ENCODE assay signal across 1 cellular context in the genomic region with DNA sequence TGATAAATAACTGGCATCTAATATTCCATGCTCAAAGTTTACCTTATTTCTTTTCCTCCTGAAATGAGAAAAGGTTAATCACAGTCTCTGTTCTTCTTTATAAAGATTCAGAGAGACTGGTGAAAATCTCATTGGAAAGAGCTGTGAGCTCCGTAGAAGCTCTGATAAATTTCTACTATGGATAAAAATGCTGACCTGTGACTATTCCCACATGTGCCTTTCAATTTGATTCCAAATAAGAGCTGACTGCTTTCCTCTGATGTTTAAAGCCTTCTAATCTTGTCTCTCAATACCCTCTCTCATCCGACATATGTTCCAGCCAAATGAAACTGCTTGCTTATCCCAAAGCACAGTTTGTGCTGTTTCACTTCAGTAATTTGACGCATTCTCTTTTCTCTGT.
TF ChIP-seq lines count a peak whose summit lies in the region.

No MANE protein-coding gene starts in this region.

TF ChIP-seq in K562, 482 proteins besides CTCF, POLR2A, EP300 and RAD21 (continued from another document):
- TF ChIP-seq NFIX (CRISPR knock-in tag; IDR thresholded peaks at IDR 0.05; ENCODE audit: low read depth) = no peak
- TF ChIP-seq, protein P1, sequence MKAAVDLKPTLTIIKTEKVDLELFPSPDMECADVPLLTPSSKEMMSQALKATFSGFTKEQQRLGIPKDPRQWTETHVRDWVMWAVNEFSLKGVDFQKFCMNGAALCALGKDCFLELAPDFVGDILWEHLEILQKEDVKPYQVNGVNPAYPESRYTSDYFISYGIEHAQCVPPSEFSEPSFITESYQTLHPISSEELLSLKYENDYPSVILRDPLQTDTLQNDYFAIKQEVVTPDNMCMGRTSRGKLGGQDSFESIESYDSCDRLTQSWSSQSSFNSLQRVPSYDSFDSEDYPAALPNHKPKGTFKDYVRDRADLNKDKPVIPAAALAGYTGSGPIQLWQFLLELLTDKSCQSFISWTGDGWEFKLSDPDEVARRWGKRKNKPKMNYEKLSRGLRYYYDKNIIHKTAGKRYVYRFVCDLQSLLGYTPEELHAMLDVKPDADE (conservative IDR thresholded peaks at IDR 0.05; ENCODE audit: control insufficient read depth, low read depth, low read length) = no peak
- no peak for TF ChIP-seq HSF4 (CRISPR knock-in tag; IDR thresholded peaks at IDR 0.05; ENCODE audit: borderline replicate concordance)
- TF ChIP-seq PTBP1 (IDR thresholded peaks at IDR 0.05; ENCODE audit: low read depth, low read length) = no peak
- TF ChIP-seq TOE1 (IDR thresholded peaks at IDR 0.05; ENCODE audit: borderline replicate concordance) = no peak
- no peak for TF ChIP-seq TOE1 (CRISPR knock-in tag; IDR thresholded peaks at IDR 0.05; ENCODE audit: borderline replicate concordance, low read depth)
- peak; percentile 31; the same call in 1 of the 2 replicates for TF ChIP-seq C11orf30 (IDR thresholded peaks at IDR 0.05; ENCODE audit: low read depth)
- TF ChIP-seq SIN3A (IDR thresholded peaks at IDR 0.05; ENCODE audit: borderline replicate concordance in 2 of 2, control insufficient read depth in 1 of 2, low read depth in 2 of 2, low read length in 2 of 2) = no peak
- TF ChIP-seq, protein P2, sequence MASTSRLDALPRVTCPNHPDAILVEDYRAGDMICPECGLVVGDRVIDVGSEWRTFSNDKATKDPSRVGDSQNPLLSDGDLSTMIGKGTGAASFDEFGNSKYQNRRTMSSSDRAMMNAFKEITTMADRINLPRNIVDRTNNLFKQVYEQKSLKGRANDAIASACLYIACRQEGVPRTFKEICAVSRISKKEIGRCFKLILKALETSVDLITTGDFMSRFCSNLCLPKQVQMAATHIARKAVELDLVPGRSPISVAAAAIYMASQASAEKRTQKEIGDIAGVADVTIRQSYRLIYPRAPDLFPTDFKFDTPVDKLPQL (IDR thresholded peaks at IDR 0.05; ENCODE audit: extremely low read depth, insufficient read length) = no peak
- TF ChIP-seq PTTG1 (tag; IDR thresholded peaks at IDR 0.05; ENCODE audit: low read depth) = no peak
- TF ChIP-seq ZNF507 (tag; conservative IDR thresholded peaks at IDR 0.05) = no peak
- TF ChIP-seq, protein P3, sequence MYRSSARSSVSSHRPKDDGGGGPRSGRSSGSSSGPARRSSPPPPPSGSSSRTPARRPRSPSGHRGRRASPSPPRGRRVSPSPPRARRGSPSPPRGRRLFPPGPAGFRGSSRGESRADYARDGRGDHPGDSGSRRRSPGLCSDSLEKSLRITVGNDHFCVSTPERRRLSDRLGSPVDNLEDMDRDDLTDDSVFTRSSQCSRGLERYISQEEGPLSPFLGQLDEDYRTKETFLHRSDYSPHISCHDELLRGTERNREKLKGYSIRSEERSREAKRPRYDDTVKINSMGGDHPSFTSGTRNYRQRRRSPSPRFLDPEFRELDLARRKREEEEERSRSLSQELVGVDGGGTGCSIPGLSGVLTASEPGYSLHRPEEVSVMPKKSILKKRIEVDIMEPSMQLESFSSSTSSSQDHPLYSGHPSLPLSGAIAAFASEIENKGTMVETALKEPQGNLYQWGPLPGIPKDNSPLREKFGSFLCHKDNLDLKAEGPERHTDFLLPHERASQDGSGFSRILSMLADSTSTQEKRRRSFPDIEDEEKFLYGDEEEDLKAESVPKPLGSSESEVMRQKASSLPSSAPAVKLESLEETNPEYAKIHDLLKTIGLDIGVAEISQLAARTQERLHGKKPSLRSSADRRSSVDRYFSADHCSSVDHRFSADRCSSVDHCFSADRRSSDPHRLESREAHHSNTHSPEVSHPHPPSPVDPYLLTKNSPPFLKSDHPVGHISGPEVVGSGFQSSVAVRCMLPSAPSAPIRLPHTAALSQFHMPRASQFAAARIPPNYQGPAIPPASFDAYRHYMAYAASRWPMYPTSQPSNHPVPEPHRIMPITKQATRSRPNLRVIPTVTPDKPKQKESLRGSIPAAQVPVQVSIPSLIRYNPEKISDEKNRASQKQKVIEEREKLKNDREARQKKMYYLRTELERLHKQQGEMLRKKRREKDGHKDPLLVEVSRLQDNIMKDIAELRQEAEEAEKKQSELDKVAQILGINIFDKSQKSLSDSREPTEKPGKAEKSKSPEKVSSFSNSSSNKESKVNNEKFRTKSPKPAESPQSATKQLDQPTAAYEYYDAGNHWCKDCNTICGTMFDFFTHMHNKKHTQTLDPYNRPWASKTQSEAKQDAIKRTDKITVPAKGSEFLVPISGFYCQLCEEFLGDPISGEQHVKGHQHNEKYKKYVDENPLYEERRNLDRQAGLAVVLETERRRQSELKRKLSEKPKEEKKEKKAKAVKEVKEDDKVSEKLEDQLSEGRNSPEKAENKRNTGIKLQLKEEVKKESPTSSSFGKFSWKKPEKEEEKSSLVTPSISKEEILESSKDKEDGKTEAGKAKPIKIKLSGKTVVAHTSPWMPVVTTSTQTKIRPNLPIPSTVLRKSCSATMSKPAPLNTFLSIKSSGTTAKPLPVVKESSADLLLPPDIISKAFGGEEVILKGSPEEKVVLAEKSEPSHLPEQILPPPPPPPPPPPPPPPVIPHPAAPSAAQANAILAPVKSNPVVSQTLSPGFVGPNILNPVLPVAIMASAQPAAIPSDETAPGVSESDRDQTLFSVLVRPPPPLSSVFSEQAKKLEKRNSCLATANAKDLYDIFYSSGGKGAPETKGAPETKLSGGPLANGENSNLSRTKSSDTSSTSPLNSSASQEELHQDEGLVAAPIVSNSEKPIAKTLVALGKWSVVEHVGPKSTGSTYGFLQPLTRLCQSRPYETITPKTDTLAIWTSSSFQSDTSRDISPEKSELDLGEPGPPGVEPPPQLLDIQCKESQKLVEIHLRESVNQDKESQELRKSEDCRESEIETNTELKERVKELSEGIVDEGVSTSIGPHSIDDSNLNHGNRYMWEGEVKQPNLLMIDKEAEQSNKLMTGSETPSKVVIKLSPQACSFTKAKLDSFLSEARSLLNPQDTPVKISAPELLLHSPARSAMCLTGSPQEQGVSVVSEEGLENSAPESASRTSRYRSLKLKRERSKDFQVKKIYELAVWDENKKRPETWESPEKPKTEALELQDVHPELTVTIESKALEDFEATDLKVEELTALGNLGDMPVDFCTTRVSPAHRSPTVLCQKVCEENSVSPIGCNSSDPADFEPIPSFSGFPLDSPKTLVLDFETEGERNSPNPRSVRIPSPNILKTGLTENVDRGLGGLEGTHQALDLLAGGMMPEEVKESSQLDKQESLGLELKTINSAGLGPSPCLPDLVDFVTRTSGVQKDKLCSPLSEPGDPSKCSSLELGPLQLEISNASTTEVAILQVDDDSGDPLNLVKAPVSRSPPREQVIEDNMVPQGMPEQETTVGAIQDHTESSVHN (IDR thresholded peaks at IDR 0.05; ENCODE audit: borderline replicate concordance in 1 of 2, low read depth in 1 of 2) = no peak
- TF ChIP-seq, protein P4, sequence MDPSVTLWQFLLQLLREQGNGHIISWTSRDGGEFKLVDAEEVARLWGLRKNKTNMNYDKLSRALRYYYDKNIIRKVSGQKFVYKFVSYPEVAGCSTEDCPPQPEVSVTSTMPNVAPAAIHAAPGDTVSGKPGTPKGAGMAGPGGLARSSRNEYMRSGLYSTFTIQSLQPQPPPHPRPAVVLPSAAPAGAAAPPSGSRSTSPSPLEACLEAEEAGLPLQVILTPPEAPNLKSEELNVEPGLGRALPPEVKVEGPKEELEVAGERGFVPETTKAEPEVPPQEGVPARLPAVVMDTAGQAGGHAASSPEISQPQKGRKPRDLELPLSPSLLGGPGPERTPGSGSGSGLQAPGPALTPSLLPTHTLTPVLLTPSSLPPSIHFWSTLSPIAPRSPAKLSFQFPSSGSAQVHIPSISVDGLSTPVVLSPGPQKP (CRISPR knock-in tag; IDR thresholded peaks at IDR 0.05) = no peak
- no peak for TF ChIP-seq ZNF764 (CRISPR knock-in tag; IDR thresholded peaks at IDR 0.05; ENCODE audit: low read depth)
- TF ChIP-seq SETDB1 (IDR thresholded peaks at IDR 0.05; ENCODE audit: low read length) = no peak
- no peak for TF ChIP-seq MEIS2 (IDR thresholded peaks at IDR 0.05; ENCODE audit: partially characterized antibody)
